ENCODE assay signal across 2 cellular contexts in the genomic region with DNA sequence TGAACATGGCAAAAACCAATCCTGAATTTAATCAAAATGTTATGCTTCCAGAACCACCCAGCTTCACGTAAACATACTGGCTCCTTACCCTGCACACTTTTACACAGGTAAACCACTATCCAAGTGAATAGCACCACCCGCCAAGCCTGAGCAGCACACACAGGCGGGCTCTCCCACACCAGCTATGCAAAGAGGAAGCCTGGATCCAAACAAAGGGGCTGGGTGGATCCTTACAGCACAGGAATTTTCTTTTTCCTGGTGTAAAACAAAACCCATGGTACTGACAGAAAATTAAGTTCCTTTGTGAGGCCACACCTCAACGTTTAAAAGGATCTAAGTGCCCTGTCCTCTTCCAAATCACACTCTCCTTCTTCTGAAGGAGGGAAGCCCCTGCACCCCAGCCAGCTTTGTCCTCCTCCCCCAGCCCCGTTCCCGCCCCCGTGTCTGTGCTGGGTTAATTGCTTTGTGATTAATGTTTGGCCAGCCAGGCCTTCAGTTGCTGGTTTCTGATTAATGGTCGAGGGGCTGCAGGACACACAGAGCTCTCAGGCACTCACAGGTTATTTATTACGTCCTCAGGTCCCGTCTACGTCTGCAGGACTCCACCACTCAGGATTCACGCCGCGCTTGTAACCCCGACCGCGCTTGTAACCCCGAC.
TF ChIP-seq lines count a peak whose summit lies in the region.

No MANE protein-coding gene starts in this region.

TF ChIP-seq in GM23338, 12 proteins besides CTCF, POLR2A, EP300 and RAD21:
- TF ChIP-seq, protein P1, sequence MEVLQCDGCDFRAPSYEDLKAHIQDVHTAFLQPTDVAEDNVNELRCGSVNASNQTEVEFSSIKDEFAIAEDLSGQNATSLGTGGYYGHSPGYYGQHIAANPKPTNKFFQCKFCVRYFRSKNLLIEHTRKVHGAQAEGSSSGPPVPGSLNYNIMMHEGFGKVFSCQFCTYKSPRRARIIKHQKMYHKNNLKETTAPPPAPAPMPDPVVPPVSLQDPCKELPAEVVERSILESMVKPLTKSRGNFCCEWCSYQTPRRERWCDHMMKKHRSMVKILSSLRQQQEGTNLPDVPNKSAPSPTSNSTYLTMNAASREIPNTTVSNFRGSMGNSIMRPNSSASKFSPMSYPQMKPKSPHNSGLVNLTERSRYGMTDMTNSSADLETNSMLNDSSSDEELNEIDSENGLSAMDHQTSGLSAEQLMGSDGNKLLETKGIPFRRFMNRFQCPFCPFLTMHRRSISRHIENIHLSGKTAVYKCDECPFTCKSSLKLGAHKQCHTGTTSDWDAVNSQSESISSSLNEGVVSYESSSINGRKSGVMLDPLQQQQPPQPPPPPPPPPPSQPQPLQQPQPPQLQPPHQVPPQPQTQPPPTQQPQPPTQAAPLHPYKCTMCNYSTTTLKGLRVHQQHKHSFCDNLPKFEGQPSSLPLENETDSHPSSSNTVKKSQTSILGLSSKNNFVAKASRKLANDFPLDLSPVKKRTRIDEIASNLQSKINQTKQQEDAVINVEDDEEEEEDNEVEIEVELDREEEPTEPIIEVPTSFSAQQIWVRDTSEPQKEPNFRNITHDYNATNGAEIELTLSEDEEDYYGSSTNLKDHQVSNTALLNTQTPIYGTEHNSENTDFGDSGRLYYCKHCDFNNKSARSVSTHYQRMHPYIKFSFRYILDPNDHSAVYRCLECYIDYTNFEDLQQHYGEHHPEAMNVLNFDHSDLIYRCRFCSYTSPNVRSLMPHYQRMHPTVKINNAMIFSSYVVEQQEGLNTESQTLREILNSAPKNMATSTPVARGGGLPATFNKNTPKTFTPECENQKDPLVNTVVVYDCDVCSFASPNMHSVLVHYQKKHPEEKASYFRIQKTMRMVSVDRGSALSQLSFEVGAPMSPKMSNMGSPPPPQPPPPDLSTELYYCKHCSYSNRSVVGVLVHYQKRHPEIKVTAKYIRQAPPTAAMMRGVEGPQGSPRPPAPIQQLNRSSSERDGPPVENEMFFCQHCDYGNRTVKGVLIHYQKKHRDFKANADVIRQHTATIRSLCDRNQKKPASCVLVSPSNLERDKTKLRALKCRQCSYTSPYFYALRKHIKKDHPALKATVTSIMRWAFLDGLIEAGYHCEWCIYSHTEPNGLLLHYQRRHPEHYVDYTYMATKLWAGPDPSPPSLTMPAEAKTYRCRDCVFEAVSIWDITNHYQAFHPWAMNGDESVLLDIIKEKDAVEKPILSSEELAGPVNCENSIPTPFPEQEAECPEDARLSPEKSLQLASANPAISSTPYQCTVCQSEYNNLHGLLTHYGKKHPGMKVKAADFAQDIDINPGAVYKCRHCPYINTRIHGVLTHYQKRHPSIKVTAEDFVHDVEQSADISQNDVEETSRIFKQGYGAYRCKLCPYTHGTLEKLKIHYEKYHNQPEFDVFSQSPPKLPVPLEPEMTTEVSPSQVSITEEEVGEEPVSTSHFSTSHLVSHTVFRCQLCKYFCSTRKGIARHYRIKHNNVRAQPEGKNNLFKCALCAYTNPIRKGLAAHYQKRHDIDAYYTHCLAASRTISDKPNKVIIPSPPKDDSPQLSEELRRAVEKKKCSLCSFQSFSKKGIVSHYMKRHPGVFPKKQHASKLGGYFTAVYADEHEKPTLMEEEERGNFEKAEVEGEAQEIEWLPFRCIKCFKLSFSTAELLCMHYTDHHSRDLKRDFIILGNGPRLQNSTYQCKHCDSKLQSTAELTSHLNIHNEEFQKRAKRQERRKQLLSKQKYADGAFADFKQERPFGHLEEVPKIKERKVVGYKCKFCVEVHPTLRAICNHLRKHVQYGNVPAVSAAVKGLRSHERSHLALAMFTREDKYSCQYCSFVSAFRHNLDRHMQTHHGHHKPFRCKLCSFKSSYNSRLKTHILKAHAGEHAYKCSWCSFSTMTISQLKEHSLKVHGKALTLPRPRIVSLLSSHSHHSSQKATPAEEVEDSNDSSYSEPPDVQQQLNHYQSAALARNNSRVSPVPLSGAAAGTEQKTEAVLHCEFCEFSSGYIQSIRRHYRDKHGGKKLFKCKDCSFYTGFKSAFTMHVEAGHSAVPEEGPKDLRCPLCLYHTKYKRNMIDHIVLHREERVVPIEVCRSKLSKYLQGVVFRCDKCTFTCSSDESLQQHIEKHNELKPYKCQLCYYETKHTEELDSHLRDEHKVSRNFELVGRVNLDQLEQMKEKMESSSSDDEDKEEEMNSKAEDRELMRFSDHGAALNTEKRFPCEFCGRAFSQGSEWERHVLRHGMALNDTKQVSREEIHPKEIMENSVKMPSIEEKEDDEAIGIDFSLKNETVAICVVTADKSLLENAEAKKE (CRISPR knock-in tag; IDR thresholded peaks at IDR 0.05), result no peak
- TF ChIP-seq ZNF114 (CRISPR knock-in tag; IDR thresholded peaks at IDR 0.05) (no peak), EZH2 (IDR thresholded peaks at IDR 0.05; ENCODE audit: low read depth, unreplicated experiment) (no peak), POLR2AphosphoS5 (IDR thresholded peaks at IDR 0.05; ENCODE audit: low read depth) (no peak), ZNF331 (CRISPR knock-in tag; IDR thresholded peaks at IDR 0.05; ENCODE audit: low read depth) (no peak), EZH2phosphoT487 (IDR thresholded peaks at IDR 0.05; ENCODE audit: unreplicated experiment) (no peak)
- TF ChIP-seq, protein P2, sequence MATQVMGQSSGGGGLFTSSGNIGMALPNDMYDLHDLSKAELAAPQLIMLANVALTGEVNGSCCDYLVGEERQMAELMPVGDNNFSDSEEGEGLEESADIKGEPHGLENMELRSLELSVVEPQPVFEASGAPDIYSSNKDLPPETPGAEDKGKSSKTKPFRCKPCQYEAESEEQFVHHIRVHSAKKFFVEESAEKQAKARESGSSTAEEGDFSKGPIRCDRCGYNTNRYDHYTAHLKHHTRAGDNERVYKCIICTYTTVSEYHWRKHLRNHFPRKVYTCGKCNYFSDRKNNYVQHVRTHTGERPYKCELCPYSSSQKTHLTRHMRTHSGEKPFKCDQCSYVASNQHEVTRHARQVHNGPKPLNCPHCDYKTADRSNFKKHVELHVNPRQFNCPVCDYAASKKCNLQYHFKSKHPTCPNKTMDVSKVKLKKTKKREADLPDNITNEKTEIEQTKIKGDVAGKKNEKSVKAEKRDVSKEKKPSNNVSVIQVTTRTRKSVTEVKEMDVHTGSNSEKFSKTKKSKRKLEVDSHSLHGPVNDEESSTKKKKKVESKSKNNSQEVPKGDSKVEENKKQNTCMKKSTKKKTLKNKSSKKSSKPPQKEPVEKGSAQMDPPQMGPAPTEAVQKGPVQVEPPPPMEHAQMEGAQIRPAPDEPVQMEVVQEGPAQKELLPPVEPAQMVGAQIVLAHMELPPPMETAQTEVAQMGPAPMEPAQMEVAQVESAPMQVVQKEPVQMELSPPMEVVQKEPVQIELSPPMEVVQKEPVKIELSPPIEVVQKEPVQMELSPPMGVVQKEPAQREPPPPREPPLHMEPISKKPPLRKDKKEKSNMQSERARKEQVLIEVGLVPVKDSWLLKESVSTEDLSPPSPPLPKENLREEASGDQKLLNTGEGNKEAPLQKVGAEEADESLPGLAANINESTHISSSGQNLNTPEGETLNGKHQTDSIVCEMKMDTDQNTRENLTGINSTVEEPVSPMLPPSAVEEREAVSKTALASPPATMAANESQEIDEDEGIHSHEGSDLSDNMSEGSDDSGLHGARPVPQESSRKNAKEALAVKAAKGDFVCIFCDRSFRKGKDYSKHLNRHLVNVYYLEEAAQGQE (IDR thresholded peaks at IDR 0.05; ENCODE audit: unreplicated experiment), result no peak
- TF ChIP-seq, protein P3, sequence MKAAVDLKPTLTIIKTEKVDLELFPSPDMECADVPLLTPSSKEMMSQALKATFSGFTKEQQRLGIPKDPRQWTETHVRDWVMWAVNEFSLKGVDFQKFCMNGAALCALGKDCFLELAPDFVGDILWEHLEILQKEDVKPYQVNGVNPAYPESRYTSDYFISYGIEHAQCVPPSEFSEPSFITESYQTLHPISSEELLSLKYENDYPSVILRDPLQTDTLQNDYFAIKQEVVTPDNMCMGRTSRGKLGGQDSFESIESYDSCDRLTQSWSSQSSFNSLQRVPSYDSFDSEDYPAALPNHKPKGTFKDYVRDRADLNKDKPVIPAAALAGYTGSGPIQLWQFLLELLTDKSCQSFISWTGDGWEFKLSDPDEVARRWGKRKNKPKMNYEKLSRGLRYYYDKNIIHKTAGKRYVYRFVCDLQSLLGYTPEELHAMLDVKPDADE (IDR thresholded peaks at IDR 0.05), result no peak

TF ChIP-seq in WTC11, 78 proteins besides CTCF, POLR2A, EP300 and RAD21 (continued from another document and continues in another):
- TF ChIP-seq, protein P4, sequence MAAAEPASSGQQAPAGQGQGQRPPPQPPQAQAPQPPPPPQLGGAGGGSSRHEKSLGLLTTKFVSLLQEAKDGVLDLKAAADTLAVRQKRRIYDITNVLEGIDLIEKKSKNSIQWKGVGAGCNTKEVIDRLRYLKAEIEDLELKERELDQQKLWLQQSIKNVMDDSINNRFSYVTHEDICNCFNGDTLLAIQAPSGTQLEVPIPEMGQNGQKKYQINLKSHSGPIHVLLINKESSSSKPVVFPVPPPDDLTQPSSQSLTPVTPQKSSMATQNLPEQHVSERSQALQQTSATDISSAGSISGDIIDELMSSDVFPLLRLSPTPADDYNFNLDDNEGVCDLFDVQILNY (CRISPR knock-in tag; IDR thresholded peaks at IDR 0.05), result no peak
- TF ChIP-seq TEAD4 (CRISPR knock-in tag; IDR thresholded peaks at IDR 0.05) (no peak), TCF7 (CRISPR knock-in tag; IDR thresholded peaks at IDR 0.05; ENCODE audit: low read depth) (no peak), NR1H2 (CRISPR knock-in tag; IDR thresholded peaks at IDR 0.05) (no peak), MXD4 (CRISPR knock-in tag; IDR thresholded peaks at IDR 0.05; ENCODE audit: borderline replicate concordance) (no peak), JAZF1 (CRISPR knock-in tag; IDR thresholded peaks at IDR 0.05) (no peak), ELF4 (CRISPR knock-in tag; IDR thresholded peaks at IDR 0.05; ENCODE audit: low read depth) (no peak), NFE2L1 (CRISPR knock-in tag; IDR thresholded peaks at IDR 0.05) (no peak)
- TF ChIP-seq, protein P5, sequence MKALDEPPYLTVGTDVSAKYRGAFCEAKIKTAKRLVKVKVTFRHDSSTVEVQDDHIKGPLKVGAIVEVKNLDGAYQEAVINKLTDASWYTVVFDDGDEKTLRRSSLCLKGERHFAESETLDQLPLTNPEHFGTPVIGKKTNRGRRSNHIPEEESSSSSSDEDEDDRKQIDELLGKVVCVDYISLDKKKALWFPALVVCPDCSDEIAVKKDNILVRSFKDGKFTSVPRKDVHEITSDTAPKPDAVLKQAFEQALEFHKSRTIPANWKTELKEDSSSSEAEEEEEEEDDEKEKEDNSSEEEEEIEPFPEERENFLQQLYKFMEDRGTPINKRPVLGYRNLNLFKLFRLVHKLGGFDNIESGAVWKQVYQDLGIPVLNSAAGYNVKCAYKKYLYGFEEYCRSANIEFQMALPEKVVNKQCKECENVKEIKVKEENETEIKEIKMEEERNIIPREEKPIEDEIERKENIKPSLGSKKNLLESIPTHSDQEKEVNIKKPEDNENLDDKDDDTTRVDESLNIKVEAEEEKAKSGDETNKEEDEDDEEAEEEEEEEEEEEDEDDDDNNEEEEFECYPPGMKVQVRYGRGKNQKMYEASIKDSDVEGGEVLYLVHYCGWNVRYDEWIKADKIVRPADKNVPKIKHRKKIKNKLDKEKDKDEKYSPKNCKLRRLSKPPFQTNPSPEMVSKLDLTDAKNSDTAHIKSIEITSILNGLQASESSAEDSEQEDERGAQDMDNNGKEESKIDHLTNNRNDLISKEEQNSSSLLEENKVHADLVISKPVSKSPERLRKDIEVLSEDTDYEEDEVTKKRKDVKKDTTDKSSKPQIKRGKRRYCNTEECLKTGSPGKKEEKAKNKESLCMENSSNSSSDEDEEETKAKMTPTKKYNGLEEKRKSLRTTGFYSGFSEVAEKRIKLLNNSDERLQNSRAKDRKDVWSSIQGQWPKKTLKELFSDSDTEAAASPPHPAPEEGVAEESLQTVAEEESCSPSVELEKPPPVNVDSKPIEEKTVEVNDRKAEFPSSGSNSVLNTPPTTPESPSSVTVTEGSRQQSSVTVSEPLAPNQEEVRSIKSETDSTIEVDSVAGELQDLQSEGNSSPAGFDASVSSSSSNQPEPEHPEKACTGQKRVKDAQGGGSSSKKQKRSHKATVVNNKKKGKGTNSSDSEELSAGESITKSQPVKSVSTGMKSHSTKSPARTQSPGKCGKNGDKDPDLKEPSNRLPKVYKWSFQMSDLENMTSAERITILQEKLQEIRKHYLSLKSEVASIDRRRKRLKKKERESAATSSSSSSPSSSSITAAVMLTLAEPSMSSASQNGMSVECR (CRISPR knock-in tag; IDR thresholded peaks at IDR 0.05; ENCODE audit: borderline replicate concordance), result no peak
- TF ChIP-seq, protein P6, sequence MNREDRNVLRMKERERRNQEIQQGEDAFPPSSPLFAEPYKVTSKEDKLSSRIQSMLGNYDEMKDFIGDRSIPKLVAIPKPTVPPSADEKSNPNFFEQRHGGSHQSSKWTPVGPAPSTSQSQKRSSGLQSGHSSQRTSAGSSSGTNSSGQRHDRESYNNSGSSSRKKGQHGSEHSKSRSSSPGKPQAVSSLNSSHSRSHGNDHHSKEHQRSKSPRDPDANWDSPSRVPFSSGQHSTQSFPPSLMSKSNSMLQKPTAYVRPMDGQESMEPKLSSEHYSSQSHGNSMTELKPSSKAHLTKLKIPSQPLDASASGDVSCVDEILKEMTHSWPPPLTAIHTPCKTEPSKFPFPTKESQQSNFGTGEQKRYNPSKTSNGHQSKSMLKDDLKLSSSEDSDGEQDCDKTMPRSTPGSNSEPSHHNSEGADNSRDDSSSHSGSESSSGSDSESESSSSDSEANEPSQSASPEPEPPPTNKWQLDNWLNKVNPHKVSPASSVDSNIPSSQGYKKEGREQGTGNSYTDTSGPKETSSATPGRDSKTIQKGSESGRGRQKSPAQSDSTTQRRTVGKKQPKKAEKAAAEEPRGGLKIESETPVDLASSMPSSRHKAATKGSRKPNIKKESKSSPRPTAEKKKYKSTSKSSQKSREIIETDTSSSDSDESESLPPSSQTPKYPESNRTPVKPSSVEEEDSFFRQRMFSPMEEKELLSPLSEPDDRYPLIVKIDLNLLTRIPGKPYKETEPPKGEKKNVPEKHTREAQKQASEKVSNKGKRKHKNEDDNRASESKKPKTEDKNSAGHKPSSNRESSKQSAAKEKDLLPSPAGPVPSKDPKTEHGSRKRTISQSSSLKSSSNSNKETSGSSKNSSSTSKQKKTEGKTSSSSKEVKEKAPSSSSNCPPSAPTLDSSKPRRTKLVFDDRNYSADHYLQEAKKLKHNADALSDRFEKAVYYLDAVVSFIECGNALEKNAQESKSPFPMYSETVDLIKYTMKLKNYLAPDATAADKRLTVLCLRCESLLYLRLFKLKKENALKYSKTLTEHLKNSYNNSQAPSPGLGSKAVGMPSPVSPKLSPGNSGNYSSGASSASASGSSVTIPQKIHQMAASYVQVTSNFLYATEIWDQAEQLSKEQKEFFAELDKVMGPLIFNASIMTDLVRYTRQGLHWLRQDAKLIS (CRISPR knock-in tag; IDR thresholded peaks at IDR 0.05; ENCODE audit: borderline replicate concordance), result no peak
- TF ChIP-seq, protein P7, sequence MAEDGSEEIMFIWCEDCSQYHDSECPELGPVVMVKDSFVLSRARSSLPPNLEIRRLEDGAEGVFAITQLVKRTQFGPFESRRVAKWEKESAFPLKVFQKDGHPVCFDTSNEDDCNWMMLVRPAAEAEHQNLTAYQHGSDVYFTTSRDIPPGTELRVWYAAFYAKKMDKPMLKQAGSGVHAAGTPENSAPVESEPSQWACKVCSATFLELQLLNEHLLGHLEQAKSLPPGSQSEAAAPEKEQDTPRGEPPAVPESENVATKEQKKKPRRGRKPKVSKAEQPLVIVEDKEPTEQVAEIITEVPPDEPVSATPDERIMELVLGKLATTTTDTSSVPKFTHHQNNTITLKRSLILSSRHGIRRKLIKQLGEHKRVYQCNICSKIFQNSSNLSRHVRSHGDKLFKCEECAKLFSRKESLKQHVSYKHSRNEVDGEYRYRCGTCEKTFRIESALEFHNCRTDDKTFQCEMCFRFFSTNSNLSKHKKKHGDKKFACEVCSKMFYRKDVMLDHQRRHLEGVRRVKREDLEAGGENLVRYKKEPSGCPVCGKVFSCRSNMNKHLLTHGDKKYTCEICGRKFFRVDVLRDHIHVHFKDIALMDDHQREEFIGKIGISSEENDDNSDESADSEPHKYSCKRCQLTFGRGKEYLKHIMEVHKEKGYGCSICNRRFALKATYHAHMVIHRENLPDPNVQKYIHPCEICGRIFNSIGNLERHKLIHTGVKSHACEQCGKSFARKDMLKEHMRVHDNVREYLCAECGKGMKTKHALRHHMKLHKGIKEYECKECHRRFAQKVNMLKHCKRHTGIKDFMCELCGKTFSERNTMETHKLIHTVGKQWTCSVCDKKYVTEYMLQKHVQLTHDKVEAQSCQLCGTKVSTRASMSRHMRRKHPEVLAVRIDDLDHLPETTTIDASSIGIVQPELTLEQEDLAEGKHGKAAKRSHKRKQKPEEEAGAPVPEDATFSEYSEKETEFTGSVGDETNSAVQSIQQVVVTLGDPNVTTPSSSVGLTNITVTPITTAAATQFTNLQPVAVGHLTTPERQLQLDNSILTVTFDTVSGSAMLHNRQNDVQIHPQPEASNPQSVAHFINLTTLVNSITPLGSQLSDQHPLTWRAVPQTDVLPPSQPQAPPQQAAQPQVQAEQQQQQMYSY (CRISPR knock-in tag; IDR thresholded peaks at IDR 0.05), result no peak
